ENCODE assay signal across 13 cellular contexts in genomic region chr10:122154034-122154732, GRCh38.
DNase-seq lines count a peak whose midpoint lies in the region; ATAC-seq and TF ChIP-seq lines count a peak whose summit lies in the region.
"Had no signal": no experiment of that assay in that cellular context is flagged by ENCODE, and none has a peak within 500 bp of the region (broad histone marks: within the 10 kb centered on the region; RNA-seq: fewer than 3 reads in every experiment).

No MANE protein-coding gene starts in this region.

- no peak for TF ChIP-seq CTCF in H9 (conservative IDR thresholded peaks at IDR 0.05)
- no peak for TF ChIP-seq CTCF in brain microvascular endothelial cell (IDR thresholded peaks at IDR 0.05; ENCODE audit: low read depth, low read length, missing control alignments)

- H2BK12ac ChIP-seq in H9 (ENCODE audit: insufficient read length, low read depth, low read length), result no peak overlapping the region

- H4K91ac ChIP-seq in H9 (ENCODE audit: insufficient read length, low read depth, low read length), result no peak overlapping the region

- no peak overlapping the region; the same call in 1 of the 2 replicates for H3K14ac ChIP-seq in H9 (ENCODE audit: insufficient read depth, low read length)

- H3K4me3 Mint-ChIP-seq in H9, result no peak overlapping the region
- H3K4me3 Mint-ChIP-seq: CD4-positive, alpha-beta memory T cell had no signal

- H3K23ac ChIP-seq in H9 (ENCODE audit: insufficient read length, low read depth, low read length) (no peak overlapping the region), mesendoderm (ENCODE audit: low read length) (no peak overlapping the region)

- no peak overlapping the region for H2BK120ac ChIP-seq in H9 (ENCODE audit: low read depth, low read length, poor library complexity, severe bottlenecking)
- no peak overlapping the region for H2BK120ac ChIP-seq in mesendoderm (ENCODE audit: low read depth, low read length)

- H3K36me3 Mint-ChIP-seq in H9 (ENCODE audit: insufficient read depth in 1 of 3, low read depth in 3 of 3), result peaks cover 0 to 2% (median 0%) of the 10 kb centered on the region in 3 experiments; a peak in 2 of 7 replicates
- H3K36me3 Mint-ChIP-seq: CD4-positive, alpha-beta memory T cell had no signal

- DNase-seq in H9 (no peak), brain microvascular endothelial cell (no peak), mesendoderm (no peak)
- DNase-seq in stimulated activated CD4-positive, alpha-beta T cell treated with anti-CD3 and anti-CD28 coated beads, Interleukin-2, amount 100 ng/mL, for 48 hours, result no peak
- DNase-seq in activated CD8-positive, alpha-beta memory T cell treated with anti-CD3 and anti-CD28 coated beads, Interleukin-2, amount 50 U/mL, for 4 hours, result no peak
- no peak for DNase-seq in effector CD4-positive, alpha-beta T cell
- DNase-seq: CD4-positive, alpha-beta memory T cell; GDM1; NCI-H1105; NCI-H82; stimulated activated CD4-positive, alpha-beta T cell treated with anti-CD3 and anti-CD28 coated beads, Interleukin-1b, Interleukin-23, amount 100 ng/mL, for 48 hours had no signal

- no peaks in the 10 kb centered on the region for H3K9me3 ChIP-seq in H9 (ENCODE audit: control insufficient read depth, low read depth, low read length)
- no peaks in the 10 kb centered on the region for H3K9me3 ChIP-seq in stomach smooth muscle (ENCODE audit: control insufficient read depth in 2 of 2, low read length in 2 of 2)

- no peak for ATAC-seq in HG02642 (IDR thresholded peaks at IDR 0.05; ENCODE audit: poor library complexity, unreplicated experiment)

- H3K4me1 Mint-ChIP-seq in H9, result peaks cover 45 to 60% of the 10 kb centered on the region in 2 experiments
- H3K4me1 Mint-ChIP-seq: CD4-positive, alpha-beta memory T cell had no signal

- H3K79me2 ChIP-seq in H9 (ENCODE audit: insufficient read depth, low read length), result no peaks in the 10 kb centered on the region
- no peaks in the 10 kb centered on the region for H3K79me2 ChIP-seq in mesendoderm (ENCODE audit: control insufficient read depth, insufficient read depth, low read length)

- in situ Hi-C loops in brain microvascular endothelial cell (cut with HindIII; ENCODE audit: low pct_ligation_motif_present, low sequenced_read_pairs), result no loop called here

- no peak overlapping the region for H2AFZ ChIP-seq in H9 (ENCODE audit: low read length)

- H3K4me1 ChIP-seq in H9 (ENCODE audit: insufficient read depth, low read length), result no peaks in the 10 kb centered on the region
- H3K4me1 ChIP-seq in mesendoderm (ENCODE audit: control insufficient read depth, low read depth, low read length), result no peaks in the 10 kb centered on the region
- H3K4me1 ChIP-seq in stomach smooth muscle (ENCODE audit: control insufficient read depth, insufficient read depth, low read length), result peaks cover 72% of the 10 kb centered on the region

- H3K27me3 Mint-ChIP-seq in H9 (ENCODE audit: low read depth), result no peaks in the 10 kb centered on the region

- H3K9me3 Mint-ChIP-seq in H9, result no peaks in the 10 kb centered on the region

- H3K79me1 ChIP-seq in H9 (ENCODE audit: insufficient read depth, low read depth, low read length, poor library complexity, severe bottlenecking), result no peaks in the 10 kb centered on the region
- H3K79me1 ChIP-seq in mesendoderm (ENCODE audit: low read length), result no peaks in the 10 kb centered on the region

- H3K4me3 ChIP-seq in brain microvascular endothelial cell (ENCODE audit: low read depth, low read length) (no peak overlapping the region), mesendoderm (ENCODE audit: low read length) (no peak overlapping the region), stomach smooth muscle (ENCODE audit: low read length in 2 of 2) (peak overlapping the region in 1 of 2 donors; percentile 59)

- H3K9ac ChIP-seq in H9 (ENCODE audit: extremely low read depth, insufficient read length, low read length) (no peak overlapping the region), mesendoderm (ENCODE audit: low read length) (no peak overlapping the region), stomach smooth muscle (ENCODE audit: low read length in 2 of 2) (peak overlapping the region; percentile 48 to 51)

- no peak overlapping the region for H3K4me2 ChIP-seq in H9 (ENCODE audit: insufficient read depth, insufficient read length, low read length)
- no peak overlapping the region for H3K4me2 ChIP-seq in mesendoderm (ENCODE audit: low read length)

- no CpG with 5 or more reads among the region's 11 CpGs for WGBS in H9 (ENCODE audit: extremely low coverage, insufficient read length, low lambda C conversion rate)
- no CpG with 5 or more reads among the region's 11 CpGs for WGBS in mesendoderm (ENCODE audit: extremely low coverage, insufficient coverage, low lambda C conversion rate)

- no peaks in the 10 kb centered on the region for H3K27me3 ChIP-seq in H9 (ENCODE audit: insufficient read depth, low read length)
- H3K27me3 ChIP-seq in brain microvascular endothelial cell (replicated peaks), result no peaks in the 10 kb centered on the region
- no peaks in the 10 kb centered on the region for H3K27me3 ChIP-seq in mesendoderm (ENCODE audit: insufficient read depth, low read length, poor library complexity)
- no peaks in the 10 kb centered on the region for H3K27me3 ChIP-seq in stomach smooth muscle (ENCODE audit: control insufficient read depth in 1 of 2, insufficient read depth in 2 of 2, low read length in 2 of 2)

- H3K56ac ChIP-seq in H9 (ENCODE audit: insufficient read length, low read depth, low read length) (no peak overlapping the region), mesendoderm (ENCODE audit: low read length) (no peak overlapping the region)

- H3K36me3 ChIP-seq in brain microvascular endothelial cell (replicated peaks), result no peaks in the 10 kb centered on the region
- no peaks in the 10 kb centered on the region for H3K36me3 ChIP-seq in mesendoderm (ENCODE audit: control insufficient read depth, insufficient read depth, low read length)
- H3K36me3 ChIP-seq in stomach smooth muscle (ENCODE audit: control insufficient read depth in 2 of 2, insufficient read depth in 2 of 2, low read length in 2 of 2), result peaks cover 0 to 2% of the 10 kb centered on the region in 2 donors

- H3K27ac ChIP-seq in H9 (ENCODE audit: insufficient read length, low read depth, low read length), result no peak overlapping the region
- H3K27ac ChIP-seq in brain microvascular endothelial cell, result peak overlapping the region; percentile 37
- H3K27ac ChIP-seq in mesendoderm (ENCODE audit: low read depth, low read length), result no peak overlapping the region
- H3K27ac ChIP-seq in stomach smooth muscle (ENCODE audit: low read length), result peak overlapping the region; percentile 82

- H3K23me2 ChIP-seq in H9 (ENCODE audit: insufficient read length, low read depth, low read length, poor library complexity, severe bottlenecking), result no peaks in the 10 kb centered on the region

- H2BK5ac ChIP-seq in H9 (ENCODE audit: insufficient read length, low read length), result no peak overlapping the region
- no peak overlapping the region for H2BK5ac ChIP-seq in mesendoderm (ENCODE audit: low read length)

- H4K20me1 ChIP-seq in H9 (ENCODE audit: control insufficient read depth, insufficient read depth, insufficient read length), result no peaks in the 10 kb centered on the region

- H4K5ac ChIP-seq in H9 (ENCODE audit: insufficient read length, low read depth, low read length) (no peak overlapping the region), mesendoderm (ENCODE audit: low read length) (no peak overlapping the region)

- peak overlapping the region; percentile 24 to 89 (median 48); a peak in 5 of 7 replicates for H3K27ac Mint-ChIP-seq in H9
- H3K27ac Mint-ChIP-seq: CD4-positive, alpha-beta memory T cell had no signal

- no peak overlapping the region for H2AK5ac ChIP-seq in H9 (ENCODE audit: insufficient read length, low read length)
- H2AK5ac ChIP-seq in mesendoderm (ENCODE audit: low read length), result no peak overlapping the region

- H3K18ac ChIP-seq in H9 (ENCODE audit: insufficient read length, low read depth, low read length), result peak overlapping the region; percentile 22
- peak overlapping the region; percentile 39 for H3K18ac ChIP-seq in mesendoderm (ENCODE audit: low read length)

- H2BK20ac ChIP-seq in H9 (ENCODE audit: low read depth, low read length, poor library complexity, severe bottlenecking), result no peak overlapping the region

- H2BK15ac ChIP-seq in H9 (ENCODE audit: low read depth, low read length) (no peak overlapping the region), mesendoderm (replicated peaks; ENCODE audit: low read depth) (no peak overlapping the region)

- H4K8ac ChIP-seq in H9 (replicated peaks; ENCODE audit: insufficient read length, low read depth, low read length) (no peak overlapping the region), mesendoderm (ENCODE audit: low read depth, low read length) (no peak overlapping the region)

- no peak overlapping the region for H3T11ph ChIP-seq in H9 (ENCODE audit: low read length)

- H3K4ac ChIP-seq in H9 (ENCODE audit: low read depth, low read length), result no peak overlapping the region
- H3K4ac ChIP-seq in mesendoderm (ENCODE audit: low read depth, low read length), result no peak overlapping the region

Comparison
In these comparisons a context has a peak if more than half of its experiments do, and no peak if none do; other contexts are left out.
1. H3K27ac ChIP-seq: peak in brain microvascular endothelial cell (single experiment) and stomach smooth muscle (single experiment); none in H9 (single experiment) and mesendoderm (single experiment).
2. H3K9ac ChIP-seq: peak in stomach smooth muscle (2 of 2); none in H9 (single experiment) and mesendoderm (single experiment).